ENCODE assay signal across 20 cellular contexts in genomic region chr13:112748947-112749346, GRCh38. TPM values are rescaled to one million over a fixed set of nuclear protein-coding genes. Genes with fewer than 3 reads are reported as not detected.
DNase-seq lines count a peak whose midpoint lies in the region; ATAC-seq, FAIRE-seq and TF ChIP-seq lines count a peak whose summit lies in the region.
"Had no signal": no experiment of that assay in that cellular context is flagged by ENCODE, and none has a peak within 500 bp of the region (broad histone marks: within the 10 kb centered on the region; RNA-seq: fewer than 3 reads in every experiment).

No MANE protein-coding gene starts in this region.

- no peak overlapping the region for H3K4me2 ChIP-seq in HepG2 (ENCODE audit: low read depth, low read length)

- no peaks in the 10 kb centered on the region for H3K27me3 ChIP-seq in HepG2 (ENCODE audit: control insufficient read depth in 1 of 2, insufficient read depth in 2 of 2, low read length in 2 of 2)
- no peaks in the 10 kb centered on the region for H3K27me3 ChIP-seq in WERI-Rb-1 (ENCODE audit: insufficient read depth, low read depth, severe bottlenecking)

- H2AFZ ChIP-seq in HepG2 (ENCODE audit: low read length) = no peak overlapping the region

- DNase-seq in NCI-H69 (lab: John Stamatoyannopoulos, UW) (peak; percentile 56), fibroblast of the aortic adventitia (ENCODE audit: low read depth) (peak; percentile 67), HepG2 (ENCODE audit: low spot score) (no peak), substantia nigra (lab: John Stamatoyannopoulos, UW) (peak in 44 of 49 donors; percentile 28 to 84 (median 62)), GM12892 (ENCODE audit: insufficient read length) (no peak), WERI-Rb-1 (no peak), NCI-H1048 (lab: John Stamatoyannopoulos, UW) (no peak)
- DNase-seq: activated CD4-positive, alpha-beta T cell treated with anti-CD3 and anti-CD28 coated beads, Interleukin-2, amount 50 U/mL, for 1 hour; CD8-positive, alpha-beta T cell; GDM1; H9; NCI-H2029; NCI-H774; retina; stimulated activated CD4-positive, alpha-beta T cell treated with anti-CD3 and anti-CD28 coated beads, Interleukin-4, amount 100 ng/mL, for 24 hours; stimulated activated naive B cell treated with anti-CD40 and anti-IgM and Interleukin-4, amounts not matched to agents 10 μg/mL and 1 μg/mL and 100 μg/mL, for 72 hours had no signal

- intact Hi-C loops in HepG2 (cut with micrococcal nuclease; ENCODE audit: unreplicated experiment) = no loop called here

- no peaks in the 10 kb centered on the region for H3K9me3 ChIP-seq in HepG2 (ENCODE audit: low read length)
- no peaks in the 10 kb centered on the region for H3K9me3 ChIP-seq in WERI-Rb-1 (ENCODE audit: severe bottlenecking)

- 100% methylated on average over 5 of the region's 12 CpGs for WGBS in HepG2 (ENCODE audit: low lambda C conversion rate)

- peaks cover 3 to 8% of the 10 kb centered on the region in 2 experiments; a peak in 3 of 5 replicates for H3K36me3 ChIP-seq in HepG2 (replicated peaks in 1 of 2; ENCODE audit: control insufficient read depth in 1 of 2, insufficient read depth in 2 of 2, low read length in 2 of 2)
- H3K36me3 ChIP-seq in WERI-Rb-1 = no peaks in the 10 kb centered on the region

- POLR2A ChIA-PET in HepG2 (lab: Yijun Ruan, JAX) = no interaction called here

- H3K27ac ChIP-seq in HepG2 (ENCODE audit: extremely low read length, insufficient read depth, low read length) = no peak overlapping the region
- peak overlapping the region; percentile 83 for H3K27ac ChIP-seq in substantia nigra (ENCODE audit: low read depth, low read length, poor library complexity, severe bottlenecking)
- no peak overlapping the region for H3K27ac ChIP-seq in WERI-Rb-1

- peaks cover 81% of the 10 kb centered on the region for H3K79me2 ChIP-seq in HepG2 (ENCODE audit: insufficient read depth, low read length)

- no peak for TF ChIP-seq CTCF in fibroblast of the aortic adventitia (IDR thresholded peaks at IDR 0.05; ENCODE audit: insufficient read depth, low read length)
- TF ChIP-seq CTCF in HepG2 (CRISPR knock-in tag; IDR thresholded peaks at IDR 0.05) = no peak
- TF ChIP-seq CTCF in WERI-Rb-1 (IDR thresholded peaks at IDR 0.05; ENCODE audit: low read depth, low read length) = no peak

- TF ChIP-seq RAD21 in HepG2 (CRISPR knock-in tag; IDR thresholded peaks at IDR 0.05) = no peak

- peaks cover 23% of the 10 kb centered on the region for H3K4me1 ChIP-seq in HepG2 (ENCODE audit: insufficient read depth, low read length)

- FAIRE-seq in HepG2 (lab: Jason Lieb, UNC) (no peak), GM12892 (lab: Jason Lieb, UNC) (no peak)
- FAIRE-seq: bronchial epithelial cell, GM18507 had no signal

- TF ChIP-seq EP300 in HepG2 (IDR thresholded peaks at IDR 0.05; ENCODE audit: low read depth in 2 of 2, low read length in 2 of 2) (no peak), HepG2 (CRISPR knock-in tag; IDR thresholded peaks at IDR 0.05; ENCODE audit: borderline replicate concordance) (no peak)

- peaks cover 48% of the 10 kb centered on the region for H4K20me1 ChIP-seq in HepG2 (ENCODE audit: insufficient read depth, low read length)

- no peak for ATAC-seq in HepG2
- no peak for ATAC-seq in GM21737 (IDR thresholded peaks at IDR 0.05; ENCODE audit: unreplicated experiment)
- ATAC-seq: activated T-helper 17 cell treated with anti-CD3 and anti-CD28 coated beads, Interleukin-2, amount 50 U/mL, for 72 hours; CD8-positive, alpha-beta T cell; stimulated activated naive B cell treated with anti-CD40 and anti-IgM and Interleukin-4, amounts not matched to agents 10 μg/mL and 1 μg/mL and 100 μg/mL, for 72 hours had no signal

- CTCF ChIA-PET in HepG2 (lab: Yijun Ruan, JAX; ENCODE audit: low intra/inter-chr PET ratio, low total read pairs) = no interaction called here

- H3K4me3 ChIP-seq in fibroblast of the aortic adventitia (ENCODE audit: low read depth, low read length) = no peak overlapping the region
- no peak overlapping the region for H3K4me3 ChIP-seq in HepG2 (replicated peaks in 1 of 3; ENCODE audit: insufficient read depth in 1 of 3, low read depth in 2 of 3, low read length in 3 of 3)
- H3K4me3 ChIP-seq in WERI-Rb-1 (ENCODE audit: low read depth, low read length) = no peak overlapping the region

- in situ Hi-C loops in HepG2 (cut with HindIII; ENCODE audit: extremely low pct_ligation_motif_present, low pct_unique_long_range_greater_than_20kb) = no loop called here

- no TSS peak for BruUV-seq in HepG2 (replicated peaks; lab: Mats Ljungman, UMichigan)

- no peak for TF ChIP-seq POLR2A in HepG2 (IDR thresholded peaks at IDR 0.05; ENCODE audit: insufficient read depth in 1 of 2, low read depth in 2 of 2, low read length in 2 of 2)
- TF ChIP-seq POLR2A in GM12892 (IDR thresholded peaks at IDR 0.05; ENCODE audit: low read depth, low read length) = no peak

- H3K9ac ChIP-seq in HepG2 (ENCODE audit: insufficient read depth, low read depth, low read length) = no peak overlapping the region

TF ChIP-seq in HepG2, 621 proteins besides CTCF, POLR2A, EP300 and RAD21:
- TF ChIP-seq ZNF335 (CRISPR knock-in tag; IDR thresholded peaks at IDR 0.05) (no peak), STAT5B (CRISPR knock-in tag; IDR thresholded peaks at IDR 0.05) (no peak), ZBTB33 (CRISPR knock-in tag; IDR thresholded peaks at IDR 0.05) (peak; percentile 85; the same call in 1 of the 2 replicates)

RNA-seq across cellular contexts. Expression of gene ATP11A, which starts 59.1 kb away (rescaled TPM):
- 8.9 and 14.0 TPM in 2 replicates for total RNA-seq in fibroblast of the aortic adventitia (ENCODE audit: low replicate concordance)
- total RNA-seq in HepG2 (2016; rRNA removed; fragmentation: Illumina TruSeq; extraction: Trizol) = 18.4 and 18.9 TPM in 2 replicates
- 5.5 and 6.6 TPM in 2 replicates for total RNA-seq in HepG2 (2016; cell fraction: cytosol; rRNA removed; fragmentation: Illumina TruSeq; extraction: Trizol; ENCODE audit: low read depth)
- total RNA-seq in HepG2 (2016; cell fraction: insoluble cytoplasmic fraction; rRNA removed; fragmentation: Illumina TruSeq; extraction: Trizol) = 13.9 and 19.4 TPM in 2 replicates
- total RNA-seq in HepG2 (2016; cell fraction: membrane; rRNA removed; fragmentation: Illumina TruSeq; extraction: Trizol) = 12.7 and 14.7 TPM in 2 replicates
- total RNA-seq in HepG2 (2016; cell fraction: nucleus; rRNA removed; fragmentation: Illumina TruSeq; extraction: Trizol) = 44.6 and 51.9 TPM in 2 replicates
- 20.1 and 24.0 TPM in 2 replicates for polyA plus RNA-seq in HepG2 (2011; rRNA removed)
- polyA plus RNA-seq in HepG2 (2011; cell fraction: cytosol; rRNA removed) = 13.1 and 13.2 TPM in 2 replicates
- 168 and 195 TPM in 2 replicates for polyA plus RNA-seq in HepG2 (2011; cell fraction: nucleus; rRNA removed)
- 36.8 and 55.4 TPM in 2 replicates for polyA plus RNA-seq in HepG2 (2012)
- polyA plus RNA-seq in HepG2 (2016; cell fraction: cytosol; fragmentation: Illumina TruSeq; extraction: Trizol; ENCODE audit: low read depth) = 1.3 and 1.5 TPM in 2 replicates
- polyA plus RNA-seq in HepG2 (2016; cell fraction: insoluble cytoplasmic fraction; fragmentation: Illumina TruSeq; extraction: Trizol; ENCODE audit: low read depth) = 12.9 TPM in 2 replicates
- 3.0 and 3.7 TPM in 2 replicates for polyA plus RNA-seq in HepG2 (2016; cell fraction: membrane; fragmentation: Illumina TruSeq; extraction: Trizol; ENCODE audit: low read depth)
- 72.0 and 87.4 TPM in 2 replicates for polyA plus RNA-seq in HepG2 (2016; cell fraction: nucleus; fragmentation: Illumina TruSeq; extraction: Trizol; ENCODE audit: insufficient read depth, low read depth)
- polyA minus RNA-seq in HepG2 (2011; rRNA and poly(A)+ RNA removed; ENCODE audit: low replicate concordance) = 14.4 and 71.9 TPM in 2 replicates
- 42.1 and 46.7 TPM in 2 replicates for polyA minus RNA-seq in HepG2 (2011; cell fraction: cytosol; rRNA and poly(A)+ RNA removed)
- polyA minus RNA-seq in HepG2 (2011; cell fraction: nucleus; rRNA and poly(A)+ RNA removed) = 107 and 137 TPM in 2 replicates
- polyA plus RNA-seq in GM12892 (2012; ENCODE audit: missing spikeins) = 18.7 TPM

Comparison
In these comparisons a context has a peak if more than half of its experiments do, and no peak if none do; other contexts are left out.
1. DNase-seq: peak in NCI-H69 (single experiment), fibroblast of the aortic adventitia (single experiment) and substantia nigra (44 of 49); none in HepG2 (single experiment), GM12892 (single experiment), WERI-Rb-1 (single experiment) and NCI-H1048 (single experiment).